ENCODE assay signal across 8 cellular contexts in genomic region chr2:190843874-190844699, GRCh38.
A peak's percentile ranks its signal among the peaks of the same experiment; 100 is the strongest.
DNase-seq lines count a peak whose midpoint lies in the region; ATAC-seq lines count a peak whose summit lies in the region.

No MANE protein-coding gene starts in this region.

- peak; percentile 87 for ATAC-seq in HG03139 (IDR thresholded peaks at IDR 0.05; ENCODE audit: unreplicated experiment)

- DNase-seq in activated T-cell treated with anti-CD3 and anti-CD28 coated beads for 24 hours (ENCODE audit: low read depth) (peak; percentile 48), NCI-H146 (lab: John Stamatoyannopoulos, UW) (no peak), HUDEP-2 (lab: John Stamatoyannopoulos, UW; ENCODE audit: unreplicated experiment in 76 of 76) (no peak), NCI-H1092 (lab: John Stamatoyannopoulos, UW) (no peak)
- DNase-seq in activated T-cell treated with anti-CD3 and anti-CD28 coated beads, Interleukin-2, amount 50 U/mL, for 1 hour, result no peak
- DNase-seq in activated CD8-positive, alpha-beta memory T cell treated with anti-CD3 and anti-CD28 coated beads for 48 hours (ENCODE audit: low read depth in 2 of 3, low spot score in 2 of 3), result peak; percentile 26 to 44 (median 34)
- DNase-seq in stimulated activated CD8-positive, alpha-beta memory T cell treated with anti-CD3 and anti-CD28 coated beads, Interleukin-2, amount 100 ng/mL, for 48 hours (ENCODE audit: low read depth in 2 of 2), result peak; percentile 27 to 30

Comparison
In these comparisons a context has a peak if more than half of its experiments do, and no peak if none do; other contexts are left out.
1. DNase-seq: peak in activated T-cell treated with anti-CD3 and anti-CD28 coated beads for 24 hours (single experiment), activated CD8-positive, alpha-beta memory T cell treated with anti-CD3 and anti-CD28 coated beads for 48 hours (3 of 3) and stimulated activated CD8-positive, alpha-beta memory T cell treated with anti-CD3 and anti-CD28 coated beads, Interleukin-2, amount 100 ng/mL, for 48 hours (2 of 2); none in activated T-cell treated with anti-CD3 and anti-CD28 coated beads, Interleukin-2, amount 50 U/mL, for 1 hour (single experiment), NCI-H146 (single experiment), HUDEP-2 (0 of 76) and NCI-H1092 (single experiment).